9 cellular contexts compared by ENCODE assay signal in the genomic region with DNA sequence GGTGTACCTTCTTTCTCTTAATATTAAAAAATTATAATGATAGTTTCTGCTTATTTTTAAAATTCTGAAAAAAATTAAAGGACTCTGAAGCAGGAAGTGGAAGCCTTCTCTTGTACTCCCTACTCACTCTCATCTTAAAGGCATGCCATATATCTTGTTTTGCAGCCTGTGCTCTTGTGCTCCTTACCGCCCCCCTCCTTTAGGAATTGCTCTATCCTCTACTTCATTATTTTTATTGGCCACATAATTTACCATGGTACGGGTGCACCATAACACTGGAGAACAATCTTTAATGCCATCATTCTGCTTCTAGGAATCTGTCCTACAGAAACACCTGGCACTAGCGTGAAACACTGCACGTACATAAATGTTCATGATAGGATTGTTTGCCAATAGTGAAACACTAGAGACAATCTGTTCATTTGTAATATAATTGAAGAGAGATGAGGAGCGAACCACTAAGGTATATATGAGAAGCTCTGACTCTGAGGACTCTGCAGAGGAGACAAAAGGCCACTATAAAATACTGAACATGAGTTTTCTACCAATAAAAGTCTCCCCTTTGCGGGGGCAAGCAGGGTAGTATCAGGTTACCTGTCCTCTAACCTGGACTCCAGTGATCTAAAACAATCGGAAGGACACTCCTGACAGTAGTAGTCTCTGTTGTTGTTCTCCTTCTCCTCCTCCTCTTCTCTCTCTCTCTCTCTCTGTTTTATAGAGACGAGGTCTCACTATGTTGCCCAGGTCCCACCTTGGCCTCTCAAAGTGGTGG. TPM values are rescaled to one million over a fixed set of nuclear protein-coding genes. Genes with fewer than 3 reads are reported as not detected.
DNase-seq lines count a peak whose midpoint lies in the region; ATAC-seq and TF ChIP-seq lines count a peak whose summit lies in the region.
"Had no signal": no experiment of that assay in that cellular context is flagged by ENCODE, and none has a peak within 500 bp of the region (broad histone marks: within the 10 kb centered on the region; RNA-seq: fewer than 3 reads in every experiment).

No MANE protein-coding gene starts in this region.

- ATAC-seq in gastrocnemius medialis, result no peak
- ATAC-seq: activated naive CD4-positive, alpha-beta T cell treated with anti-CD3 and anti-CD28 coated beads, Interleukin-2, amount 50 U/mL, for 72 hours had no signal

- intact Hi-C loops in gastrocnemius medialis (cut with DNase I; ENCODE audit: low total_unique reads), result no loop called here

- H3K4me3 ChIP-seq in epithelial cell of esophagus (ENCODE audit: low read length), result peak overlapping the region; percentile 25
- no peak overlapping the region for H3K4me3 ChIP-seq in skeletal muscle cell (ENCODE audit: low read depth, low read length)
- no peak overlapping the region for H3K4me3 ChIP-seq in gastrocnemius medialis
- no peak overlapping the region for H3K4me3 ChIP-seq in coronary artery
- H3K4me3 ChIP-seq: sigmoid colon had no signal

- no peaks in the 10 kb centered on the region for H3K9me3 ChIP-seq in gastrocnemius medialis
- H3K9me3 ChIP-seq: sigmoid colon had no signal

- in situ Hi-C loops in gastrocnemius medialis (cut with MboI; ENCODE audit: low sequenced_read_pairs in 4 of 4), result no loop called here

- DNase-seq in HCEC 1CT (peak; percentile 68), NCI-H510A treated with DMSO at 0.1 percent for 48 hours (lab: John Stamatoyannopoulos, UW) (peak; percentile 84), epithelial cell of esophagus (ENCODE audit: low read depth) (peak; percentile 93), skeletal muscle cell (ENCODE audit: low read depth) (peak; percentile 30), T1000 (lab: John Stamatoyannopoulos, UW) (no peak), gastrocnemius medialis (no peak), coronary artery (ENCODE audit: low spot score) (no peak)
- DNase-seq: sigmoid colon had no signal

- no peaks in the 10 kb centered on the region for H3K36me3 ChIP-seq in gastrocnemius medialis
- H3K36me3 ChIP-seq: sigmoid colon had no signal

- no peaks in the 10 kb centered on the region for H3K4me1 ChIP-seq in gastrocnemius medialis
- H3K4me1 ChIP-seq: sigmoid colon had no signal

- H3K27me3 ChIP-seq in gastrocnemius medialis, result peaks cover 7 to 13% (median 12%) of the 10 kb centered on the region in 3 donors
- H3K27me3 ChIP-seq: sigmoid colon had no signal

- no peak overlapping the region for H3K27ac ChIP-seq in gastrocnemius medialis
- H3K27ac ChIP-seq in coronary artery, result no peak overlapping the region
- H3K27ac ChIP-seq: sigmoid colon had no signal

- no peak for TF ChIP-seq POLR2A in gastrocnemius medialis (IDR thresholded peaks at IDR 0.05)

- peak; percentile 49 for TF ChIP-seq CTCF in epithelial cell of esophagus (IDR thresholded peaks at IDR 0.05; ENCODE audit: insufficient read depth, low read depth, low read length, missing control alignments)
- TF ChIP-seq CTCF in gastrocnemius medialis (IDR thresholded peaks at IDR 0.05 in 4 of 5, conservative IDR thresholded peaks at IDR 0.05 in 1 of 5), result no peak
- no peak for TF ChIP-seq CTCF in coronary artery (IDR thresholded peaks at IDR 0.05)

RNA-seq across cellular contexts. Expression of gene NYNRIN, which starts 6.3 kb away (rescaled TPM):
- total RNA-seq in gastrocnemius medialis, result 1 to 10 TPM in 3 of 4 donors, under 1 TPM in 1; 0.87 to 3.7 (median 2.1) TPM

RNA-seq across cellular contexts. Expression of gene NFATC4, which starts 24.5 kb away (rescaled TPM):
- 10 to 100 TPM in 1 of 4 donors, 1 to 10 TPM in 3; 4.6 to 13.2 (median 7.5) TPM for total RNA-seq in gastrocnemius medialis

RNA-seq across cellular contexts. Expression of gene CBLN3, which starts 37.0 kb away (rescaled TPM):
- total RNA-seq in gastrocnemius medialis, result under 1 TPM in 3 of 4 donors, not detected in 1; 0.16 to 0.36 (median 0.24) TPM

RNA-seq across cellular contexts. Expression of gene KHNYN, which starts 37.2 kb away (rescaled TPM):
- total RNA-seq in gastrocnemius medialis, result 10 to 100 TPM; 35.1 to 50.5 (median 44.7) TPM

RNA-seq across cellular contexts. Expression of gene SDR39U1, which starts 50.1 kb away (rescaled TPM):
- 10 to 100 TPM; 21.7 to 51.4 (median 38.3) TPM for total RNA-seq in gastrocnemius medialis

Comparison
In these comparisons a context has a peak if more than half of its experiments do, and no peak if none do; other contexts are left out.
1. DNase-seq: peak in HCEC 1CT (single experiment), NCI-H510A treated with DMSO at 0.1 percent for 48 hours (single experiment), epithelial cell of esophagus (single experiment) and skeletal muscle cell (single experiment); none in T1000 (single experiment), gastrocnemius medialis (0 of 2) and coronary artery (single experiment).